1 cellular context compared by ENCODE assay signal in the genomic region with DNA sequence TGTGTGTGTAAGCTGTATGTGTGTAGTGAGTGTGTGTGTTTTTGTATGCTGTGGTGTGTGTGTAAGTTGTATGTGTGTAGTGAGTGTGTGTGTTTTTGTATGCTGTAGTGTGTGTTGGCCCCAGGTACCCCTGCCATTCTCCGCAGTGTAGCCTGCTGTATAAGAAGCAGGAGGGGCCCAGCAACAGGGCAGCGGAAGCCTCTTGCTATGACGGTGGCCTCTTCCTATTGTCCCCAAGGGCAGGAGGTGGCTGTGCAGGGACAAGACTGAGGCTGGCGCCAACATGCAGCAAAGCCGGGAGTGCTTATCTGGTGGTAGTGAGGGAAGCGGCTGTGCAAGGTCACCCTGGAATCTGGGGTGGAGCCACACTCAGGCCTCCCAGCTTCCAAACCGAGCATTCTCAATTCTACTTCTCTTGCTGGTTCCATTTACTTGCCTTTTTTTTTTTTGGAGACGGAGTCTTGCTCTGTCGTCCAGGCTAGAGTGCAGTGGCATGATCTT.
TF ChIP-seq lines count a peak whose summit lies in the region.

No MANE protein-coding gene starts in this region.

TF ChIP-seq in H1, 55 proteins besides CTCF, POLR2A, EP300 and RAD21:
- TF ChIP-seq CHD1 (IDR thresholded peaks at IDR 0.05; ENCODE audit: low read depth, low read length), result no peak
- TF ChIP-seq JUND (IDR thresholded peaks at IDR 0.05; ENCODE audit: low read length), result no peak
- TF ChIP-seq TEAD4 (IDR thresholded peaks at IDR 0.05; ENCODE audit: low read depth, low read length), result no peak
- TF ChIP-seq MAFK (IDR thresholded peaks at IDR 0.05; ENCODE audit: low read depth, low read length), result no peak
- no peak for TF ChIP-seq RFX5 (IDR thresholded peaks at IDR 0.05; ENCODE audit: borderline replicate concordance, low read depth, low read length)
- no peak for TF ChIP-seq EZH2 (IDR thresholded peaks at IDR 0.05; ENCODE audit: low read depth, low read length, severe bottlenecking)
- TF ChIP-seq, protein P1, sequence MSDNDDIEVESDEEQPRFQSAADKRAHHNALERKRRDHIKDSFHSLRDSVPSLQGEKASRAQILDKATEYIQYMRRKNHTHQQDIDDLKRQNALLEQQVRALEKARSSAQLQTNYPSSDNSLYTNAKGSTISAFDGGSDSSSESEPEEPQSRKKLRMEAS (IDR thresholded peaks at IDR 0.05), result no peak
- no peak for TF ChIP-seq GTF2F1 (IDR thresholded peaks at IDR 0.05; ENCODE audit: borderline replicate concordance, low read depth, low read length)
